1 cellular context compared by ENCODE assay signal in the genomic region with DNA sequence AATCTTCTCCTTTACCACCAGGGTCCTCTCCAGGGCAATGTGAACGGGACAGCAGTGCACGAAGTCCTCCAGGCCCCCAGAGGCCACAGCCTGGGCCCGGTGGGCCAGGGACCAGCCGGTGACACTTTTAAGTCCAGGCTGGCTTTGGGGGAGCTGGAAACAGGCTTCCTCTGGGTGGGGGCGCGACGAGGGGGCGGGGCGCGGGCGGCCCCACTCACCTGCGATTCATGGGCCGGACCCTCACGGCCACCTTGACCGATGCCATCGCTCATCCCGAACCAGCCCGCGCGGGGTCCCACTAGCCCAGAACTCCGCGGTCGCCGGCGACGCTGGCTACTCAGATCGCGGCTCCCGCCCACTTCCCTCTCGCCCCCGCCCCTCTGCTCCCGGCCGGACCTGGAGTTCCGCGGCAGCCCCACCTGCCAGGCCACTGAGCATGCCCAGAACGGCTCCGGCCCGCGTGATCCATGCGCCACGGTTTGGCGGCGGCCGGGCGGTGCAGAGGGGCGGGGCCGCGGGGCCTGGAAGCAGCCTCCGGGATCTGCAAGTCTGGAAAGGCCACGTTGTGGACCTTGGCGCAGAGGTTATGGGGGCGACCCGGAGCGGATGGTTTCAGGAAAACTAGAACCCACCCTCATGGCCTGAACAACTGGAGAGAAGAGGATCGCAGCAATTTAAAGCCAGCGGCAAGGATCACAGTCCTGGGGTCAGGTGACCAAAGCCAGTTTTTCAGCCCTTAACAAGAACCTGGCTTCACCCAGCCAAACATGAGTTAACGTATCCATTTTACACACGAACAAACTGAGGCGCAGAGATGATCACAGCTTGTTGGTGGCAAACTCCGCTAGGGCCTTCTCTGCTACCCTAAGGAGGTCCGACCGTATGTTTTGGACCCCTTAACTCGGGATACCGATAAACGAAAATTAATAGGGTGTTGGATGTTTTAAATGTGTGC.
TF ChIP-seq lines count a peak whose summit lies in the region.

A gene with protein sequence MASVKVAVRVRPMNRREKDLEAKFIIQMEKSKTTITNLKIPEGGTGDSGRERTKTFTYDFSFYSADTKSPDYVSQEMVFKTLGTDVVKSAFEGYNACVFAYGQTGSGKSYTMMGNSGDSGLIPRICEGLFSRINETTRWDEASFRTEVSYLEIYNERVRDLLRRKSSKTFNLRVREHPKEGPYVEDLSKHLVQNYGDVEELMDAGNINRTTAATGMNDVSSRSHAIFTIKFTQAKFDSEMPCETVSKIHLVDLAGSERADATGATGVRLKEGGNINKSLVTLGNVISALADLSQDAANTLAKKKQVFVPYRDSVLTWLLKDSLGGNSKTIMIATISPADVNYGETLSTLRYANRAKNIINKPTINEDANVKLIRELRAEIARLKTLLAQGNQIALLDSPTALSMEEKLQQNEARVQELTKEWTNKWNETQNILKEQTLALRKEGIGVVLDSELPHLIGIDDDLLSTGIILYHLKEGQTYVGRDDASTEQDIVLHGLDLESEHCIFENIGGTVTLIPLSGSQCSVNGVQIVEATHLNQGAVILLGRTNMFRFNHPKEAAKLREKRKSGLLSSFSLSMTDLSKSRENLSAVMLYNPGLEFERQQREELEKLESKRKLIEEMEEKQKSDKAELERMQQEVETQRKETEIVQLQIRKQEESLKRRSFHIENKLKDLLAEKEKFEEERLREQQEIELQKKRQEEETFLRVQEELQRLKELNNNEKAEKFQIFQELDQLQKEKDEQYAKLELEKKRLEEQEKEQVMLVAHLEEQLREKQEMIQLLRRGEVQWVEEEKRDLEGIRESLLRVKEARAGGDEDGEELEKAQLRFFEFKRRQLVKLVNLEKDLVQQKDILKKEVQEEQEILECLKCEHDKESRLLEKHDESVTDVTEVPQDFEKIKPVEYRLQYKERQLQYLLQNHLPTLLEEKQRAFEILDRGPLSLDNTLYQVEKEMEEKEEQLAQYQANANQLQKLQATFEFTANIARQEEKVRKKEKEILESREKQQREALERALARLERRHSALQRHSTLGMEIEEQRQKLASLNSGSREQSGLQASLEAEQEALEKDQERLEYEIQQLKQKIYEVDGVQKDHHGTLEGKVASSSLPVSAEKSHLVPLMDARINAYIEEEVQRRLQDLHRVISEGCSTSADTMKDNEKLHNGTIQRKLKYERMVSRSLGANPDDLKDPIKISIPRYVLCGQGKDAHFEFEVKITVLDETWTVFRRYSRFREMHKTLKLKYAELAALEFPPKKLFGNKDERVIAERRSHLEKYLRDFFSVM (N-terminal part only) (minus strand): TSS at position 438 of the 955 bp plus-strand sequence. CDS start 173 bp downstream, at position 265.

TF ChIP-seq in HepG2, 621 proteins besides CTCF, POLR2A, EP300 and RAD21 (continued from another document and continues in another):
- TF ChIP-seq, protein P1, sequence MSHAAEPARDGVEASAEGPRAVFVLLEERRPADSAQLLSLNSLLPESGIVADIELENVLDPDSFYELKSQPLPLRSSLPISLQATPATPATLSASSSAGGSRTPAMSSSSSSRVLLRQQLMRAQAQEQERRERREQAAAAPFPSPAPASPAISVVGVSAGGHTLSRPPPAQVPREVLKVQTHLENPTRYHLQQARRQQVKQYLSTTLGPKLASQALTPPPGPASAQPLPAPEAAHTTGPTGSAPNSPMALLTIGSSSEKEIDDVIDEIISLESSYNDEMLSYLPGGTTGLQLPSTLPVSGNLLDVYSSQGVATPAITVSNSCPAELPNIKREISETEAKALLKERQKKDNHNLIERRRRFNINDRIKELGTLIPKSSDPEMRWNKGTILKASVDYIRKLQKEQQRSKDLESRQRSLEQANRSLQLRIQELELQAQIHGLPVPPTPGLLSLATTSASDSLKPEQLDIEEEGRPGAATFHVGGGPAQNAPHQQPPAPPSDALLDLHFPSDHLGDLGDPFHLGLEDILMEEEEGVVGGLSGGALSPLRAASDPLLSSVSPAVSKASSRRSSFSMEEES (CRISPR knock-in tag; IDR thresholded peaks at IDR 0.05), result peak; percentile 63
- peak; percentile 100 for TF ChIP-seq YEATS4 (CRISPR knock-in tag; IDR thresholded peaks at IDR 0.05; ENCODE audit: borderline replicate concordance)
- TF ChIP-seq ZNF709 (CRISPR knock-in tag; IDR thresholded peaks at IDR 0.05), result peak; percentile 92
- peak; percentile 68; the same call in 1 of the 2 replicates for TF ChIP-seq ZNF441 (CRISPR knock-in tag; IDR thresholded peaks at IDR 0.05; ENCODE audit: borderline replicate concordance)
- peak; percentile 61 for TF ChIP-seq NFYC (CRISPR knock-in tag; IDR thresholded peaks at IDR 0.05)
- TF ChIP-seq ZNF34 (CRISPR knock-in tag; IDR thresholded peaks at IDR 0.05; ENCODE audit: borderline replicate concordance), result no peak
- no peak for TF ChIP-seq SMYD3 (CRISPR knock-in tag; IDR thresholded peaks at IDR 0.05)
- TF ChIP-seq MEF2D (CRISPR knock-in tag; IDR thresholded peaks at IDR 0.05), result peak; percentile 89
- TF ChIP-seq, protein P2, sequence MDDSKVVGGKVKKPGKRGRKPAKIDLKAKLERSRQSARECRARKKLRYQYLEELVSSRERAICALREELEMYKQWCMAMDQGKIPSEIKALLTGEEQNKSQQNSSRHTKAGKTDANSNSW (CRISPR knock-in tag; IDR thresholded peaks at IDR 0.05; ENCODE audit: borderline replicate concordance), result peak; percentile 33; the same call in 1 of the 2 replicates
- TF ChIP-seq HOXA3 (CRISPR knock-in tag; IDR thresholded peaks at IDR 0.05), result peak; percentile 95
- TF ChIP-seq NR2C2 (CRISPR knock-in tag; IDR thresholded peaks at IDR 0.05; ENCODE audit: borderline replicate concordance), result 0 out of 2 replicates have a peak, but pooled peaks have one; percentile 64
- TF ChIP-seq, protein P3, sequence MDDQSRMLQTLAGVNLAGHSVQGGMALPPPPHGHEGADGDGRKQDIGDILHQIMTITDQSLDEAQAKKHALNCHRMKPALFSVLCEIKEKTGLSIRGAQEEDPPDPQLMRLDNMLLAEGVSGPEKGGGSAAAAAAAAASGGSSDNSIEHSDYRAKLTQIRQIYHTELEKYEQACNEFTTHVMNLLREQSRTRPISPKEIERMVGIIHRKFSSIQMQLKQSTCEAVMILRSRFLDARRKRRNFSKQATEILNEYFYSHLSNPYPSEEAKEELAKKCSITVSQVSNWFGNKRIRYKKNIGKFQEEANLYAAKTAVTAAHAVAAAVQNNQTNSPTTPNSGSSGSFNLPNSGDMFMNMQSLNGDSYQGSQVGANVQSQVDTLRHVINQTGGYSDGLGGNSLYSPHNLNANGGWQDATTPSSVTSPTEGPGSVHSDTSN (CRISPR knock-in tag; IDR thresholded peaks at IDR 0.05; ENCODE audit: borderline replicate concordance), result no peak
- TF ChIP-seq, protein P4, sequence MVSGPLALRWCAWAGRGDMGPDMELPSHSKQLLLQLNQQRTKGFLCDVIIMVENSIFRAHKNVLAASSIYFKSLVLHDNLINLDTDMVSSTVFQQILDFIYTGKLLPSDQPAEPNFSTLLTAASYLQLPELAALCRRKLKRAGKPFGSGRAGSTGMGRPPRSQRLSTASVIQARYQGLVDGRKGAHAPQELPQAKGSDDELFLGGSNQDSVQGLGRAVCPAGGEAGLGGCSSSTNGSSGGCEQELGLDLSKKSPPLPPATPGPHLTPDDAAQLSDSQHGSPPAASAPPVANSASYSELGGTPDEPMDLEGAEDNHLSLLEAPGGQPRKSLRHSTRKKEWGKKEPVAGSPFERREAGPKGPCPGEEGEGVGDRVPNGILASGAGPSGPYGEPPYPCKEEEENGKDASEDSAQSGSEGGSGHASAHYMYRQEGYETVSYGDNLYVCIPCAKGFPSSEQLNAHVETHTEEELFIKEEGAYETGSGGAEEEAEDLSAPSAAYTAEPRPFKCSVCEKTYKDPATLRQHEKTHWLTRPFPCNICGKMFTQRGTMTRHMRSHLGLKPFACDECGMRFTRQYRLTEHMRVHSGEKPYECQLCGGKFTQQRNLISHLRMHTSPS (CRISPR knock-in tag; IDR thresholded peaks at IDR 0.05; ENCODE audit: low read depth), result no peak
- peak; percentile 98 for TF ChIP-seq HIVEP1 (CRISPR knock-in tag; IDR thresholded peaks at IDR 0.05)
- TF ChIP-seq, protein P5, sequence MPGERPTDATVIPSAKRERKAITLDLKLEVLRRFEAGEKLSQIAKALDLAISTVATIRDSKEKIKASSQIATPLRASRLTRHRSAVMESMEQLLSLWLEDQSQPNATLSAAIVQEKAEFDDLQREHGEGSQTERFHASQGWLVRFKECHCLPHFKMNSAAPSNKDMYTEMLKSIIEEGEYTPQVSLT (CRISPR knock-in tag; IDR thresholded peaks at IDR 0.05; ENCODE audit: borderline replicate concordance, low read depth), result no peak; the same call in 1 of the 2 replicates
- peak; percentile 98 for TF ChIP-seq ADNP (CRISPR knock-in tag; IDR thresholded peaks at IDR 0.05)
- no peak for TF ChIP-seq RFXANK (CRISPR knock-in tag; IDR thresholded peaks at IDR 0.05)
- peak; percentile 78; the same call in 1 of the 2 replicates for TF ChIP-seq TOE1 (CRISPR knock-in tag; IDR thresholded peaks at IDR 0.05)
- TF ChIP-seq, protein P6, sequence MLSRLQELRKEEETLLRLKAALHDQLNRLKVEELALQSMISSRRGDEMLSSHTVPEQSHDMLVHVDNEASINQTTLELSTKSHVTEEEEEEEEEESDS (CRISPR knock-in tag; IDR thresholded peaks at IDR 0.05; ENCODE audit: borderline replicate concordance), result peak; percentile 84; the same call in 1 of the 2 replicates
- peak; percentile 70; the same call in 1 of the 2 replicates for TF ChIP-seq FOXA3 (CRISPR knock-in tag; IDR thresholded peaks at IDR 0.05)
- TF ChIP-seq ZSCAN22 (CRISPR knock-in tag; IDR thresholded peaks at IDR 0.05), result no peak
- TF ChIP-seq TEAD3 (CRISPR knock-in tag; optimal IDR thresholded peaks at IDR 0.05; ENCODE audit: borderline replicate concordance), result peak; percentile 86
- TF ChIP-seq LCORL (IDR thresholded peaks at IDR 0.05), result no peak
- TF ChIP-seq LCORL (CRISPR knock-in tag; IDR thresholded peaks at IDR 0.05), result peak; percentile 97
- peak; percentile 100 for TF ChIP-seq ZMYM3 (CRISPR knock-in tag; IDR thresholded peaks at IDR 0.05)
- TF ChIP-seq KLF11 (CRISPR knock-in tag; IDR thresholded peaks at IDR 0.05), result peak; percentile 91
- no peak for TF ChIP-seq ZNF432 (CRISPR knock-in tag; IDR thresholded peaks at IDR 0.05; ENCODE audit: borderline replicate concordance)
- no peak; the same call in 1 of the 2 replicates for TF ChIP-seq SMAD1 (CRISPR knock-in tag; IDR thresholded peaks at IDR 0.05; ENCODE audit: borderline replicate concordance, low read depth)
- TF ChIP-seq ZNF605 (CRISPR knock-in tag; IDR thresholded peaks at IDR 0.05), result peak; percentile 85; the same call in 1 of the 2 replicates
- TF ChIP-seq ZNF12 (CRISPR knock-in tag; IDR thresholded peaks at IDR 0.05), result 0 out of 2 replicates have a peak, but pooled peaks have one; percentile 26
- peak; percentile 89 for TF ChIP-seq NCOR1 (IDR thresholded peaks at IDR 0.05; ENCODE audit: borderline replicate concordance, low read length)
- no peak for TF ChIP-seq SETDB1 (CRISPR knock-in tag; IDR thresholded peaks at IDR 0.05; ENCODE audit: borderline replicate concordance)
- no peak for TF ChIP-seq ZNF260 (CRISPR knock-in tag; IDR thresholded peaks at IDR 0.05; ENCODE audit: borderline replicate concordance, low read depth)
- TF ChIP-seq, protein P7, sequence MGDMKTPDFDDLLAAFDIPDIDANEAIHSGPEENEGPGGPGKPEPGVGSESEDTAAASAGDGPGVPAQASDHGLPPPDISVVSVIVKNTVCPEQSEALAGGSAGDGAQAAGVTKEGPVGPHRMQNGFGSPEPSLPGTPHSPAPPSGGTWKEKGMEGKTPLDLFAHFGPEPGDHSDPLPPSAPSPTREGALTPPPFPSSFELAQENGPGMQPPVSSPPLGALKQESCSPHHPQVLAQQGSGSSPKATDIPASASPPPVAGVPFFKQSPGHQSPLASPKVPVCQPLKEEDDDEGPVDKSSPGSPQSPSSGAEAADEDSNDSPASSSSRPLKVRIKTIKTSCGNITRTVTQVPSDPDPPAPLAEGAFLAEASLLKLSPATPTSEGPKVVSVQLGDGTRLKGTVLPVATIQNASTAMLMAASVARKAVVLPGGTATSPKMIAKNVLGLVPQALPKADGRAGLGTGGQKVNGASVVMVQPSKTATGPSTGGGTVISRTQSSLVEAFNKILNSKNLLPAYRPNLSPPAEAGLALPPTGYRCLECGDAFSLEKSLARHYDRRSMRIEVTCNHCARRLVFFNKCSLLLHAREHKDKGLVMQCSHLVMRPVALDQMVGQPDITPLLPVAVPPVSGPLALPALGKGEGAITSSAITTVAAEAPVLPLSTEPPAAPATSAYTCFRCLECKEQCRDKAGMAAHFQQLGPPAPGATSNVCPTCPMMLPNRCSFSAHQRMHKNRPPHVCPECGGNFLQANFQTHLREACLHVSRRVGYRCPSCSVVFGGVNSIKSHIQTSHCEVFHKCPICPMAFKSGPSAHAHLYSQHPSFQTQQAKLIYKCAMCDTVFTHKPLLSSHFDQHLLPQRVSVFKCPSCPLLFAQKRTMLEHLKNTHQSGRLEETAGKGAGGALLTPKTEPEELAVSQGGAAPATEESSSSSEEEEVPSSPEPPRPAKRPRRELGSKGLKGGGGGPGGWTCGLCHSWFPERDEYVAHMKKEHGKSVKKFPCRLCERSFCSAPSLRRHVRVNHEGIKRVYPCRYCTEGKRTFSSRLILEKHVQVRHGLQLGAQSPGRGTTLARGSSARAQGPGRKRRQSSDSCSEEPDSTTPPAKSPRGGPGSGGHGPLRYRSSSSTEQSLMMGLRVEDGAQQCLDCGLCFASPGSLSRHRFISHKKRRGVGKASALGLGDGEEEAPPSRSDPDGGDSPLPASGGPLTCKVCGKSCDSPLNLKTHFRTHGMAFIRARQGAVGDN (CRISPR knock-in tag; IDR thresholded peaks at IDR 0.05), result peak; percentile 97
- TF ChIP-seq MATR3 (CRISPR knock-in tag; IDR thresholded peaks at IDR 0.05), result 0 out of 2 replicates have a peak, but pooled peaks have one; percentile 57
- no peak for TF ChIP-seq FOXA1 (IDR thresholded peaks at IDR 0.05)
- TF ChIP-seq FOXA1 (CRISPR knock-in tag; IDR thresholded peaks at IDR 0.05), result peak; percentile 35
- TF ChIP-seq, protein P8, sequence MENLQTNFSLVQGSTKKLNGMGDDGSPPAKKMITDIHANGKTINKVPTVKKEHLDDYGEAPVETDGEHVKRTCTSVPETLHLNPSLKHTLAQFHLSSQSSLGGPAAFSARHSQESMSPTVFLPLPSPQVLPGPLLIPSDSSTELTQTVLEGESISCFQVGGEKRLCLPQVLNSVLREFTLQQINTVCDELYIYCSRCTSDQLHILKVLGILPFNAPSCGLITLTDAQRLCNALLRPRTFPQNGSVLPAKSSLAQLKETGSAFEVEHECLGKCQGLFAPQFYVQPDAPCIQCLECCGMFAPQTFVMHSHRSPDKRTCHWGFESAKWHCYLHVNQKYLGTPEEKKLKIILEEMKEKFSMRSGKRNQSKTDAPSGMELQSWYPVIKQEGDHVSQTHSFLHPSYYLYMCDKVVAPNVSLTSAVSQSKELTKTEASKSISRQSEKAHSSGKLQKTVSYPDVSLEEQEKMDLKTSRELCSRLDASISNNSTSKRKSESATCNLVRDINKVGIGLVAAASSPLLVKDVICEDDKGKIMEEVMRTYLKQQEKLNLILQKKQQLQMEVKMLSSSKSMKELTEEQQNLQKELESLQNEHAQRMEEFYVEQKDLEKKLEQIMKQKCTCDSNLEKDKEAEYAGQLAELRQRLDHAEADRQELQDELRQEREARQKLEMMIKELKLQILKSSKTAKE (CRISPR knock-in tag; IDR thresholded peaks at IDR 0.05; ENCODE audit: borderline replicate concordance), result no peak
- peak; percentile 89 for TF ChIP-seq SAFB2 (CRISPR knock-in tag; IDR thresholded peaks at IDR 0.05; ENCODE audit: borderline replicate concordance, low read depth)
- no peak for TF ChIP-seq ZNF44 (CRISPR knock-in tag; IDR thresholded peaks at IDR 0.05)
- no peak for TF ChIP-seq TCF12 (IDR thresholded peaks at IDR 0.05)
- TF ChIP-seq TCF12 (CRISPR knock-in tag; IDR thresholded peaks at IDR 0.05), result peak; percentile 97
